Comparison of ENCODE assay signal across 13 cellular contexts in the genomic region with DNA sequence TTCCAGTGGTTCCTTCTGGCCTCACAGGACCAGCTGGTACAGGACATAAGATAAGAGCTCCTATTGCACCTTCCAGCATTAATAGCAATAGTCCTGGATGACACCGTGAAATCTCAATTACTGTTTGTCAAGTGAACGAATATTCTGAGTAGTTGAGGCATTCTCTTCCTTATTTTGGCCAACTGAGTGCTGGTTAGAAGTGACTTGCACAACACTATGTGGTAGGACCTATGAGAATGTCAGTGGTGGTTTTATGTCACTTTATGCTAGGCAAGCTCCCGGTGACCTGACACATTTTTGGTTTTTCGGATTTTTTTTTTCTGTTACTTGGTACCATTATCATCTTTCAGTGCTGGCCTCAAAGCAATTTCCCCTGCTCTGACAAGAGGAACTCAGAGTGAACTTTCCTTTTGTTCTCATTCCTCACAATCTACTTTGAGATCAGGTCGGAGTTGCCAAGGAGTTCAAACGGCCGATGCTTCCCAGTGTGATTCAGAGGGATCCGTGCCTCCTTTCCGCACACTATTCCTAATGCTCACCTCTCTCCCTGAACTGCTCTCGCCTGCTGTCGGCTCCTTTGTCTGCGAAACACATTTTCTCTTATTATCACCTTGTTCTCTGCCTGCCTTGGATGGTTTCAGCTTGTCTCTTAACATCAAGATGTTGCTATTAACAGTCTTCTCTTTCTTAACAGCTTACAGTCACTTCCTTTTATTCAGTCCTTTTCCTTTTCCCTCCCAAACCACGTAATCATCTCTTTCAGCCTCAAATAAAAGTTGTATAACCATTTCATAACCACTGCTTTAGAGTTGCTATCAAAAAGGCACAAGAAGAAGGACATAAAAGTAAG. TPM values are rescaled to one million over a fixed set of nuclear protein-coding genes. Genes with fewer than 3 reads are reported as not detected.
DNase-seq lines count a peak whose midpoint lies in the region; ATAC-seq and TF ChIP-seq lines count a peak whose summit lies in the region.
"Had no signal": no experiment of that assay in that cellular context is flagged by ENCODE, and none has a peak within 500 bp of the region (broad histone marks: within the 10 kb centered on the region; RNA-seq: fewer than 3 reads in every experiment).

No MANE protein-coding gene starts in this region.

- peaks cover 26% of the 10 kb centered on the region for H3K4me1 Mint-ChIP-seq in mesothelial cell of epicardium

- TF ChIP-seq CTCF in AG04449 (IDR thresholded peaks at IDR 0.05; ENCODE audit: insufficient read depth, low read length, missing control alignments): no peak
- no peak for TF ChIP-seq CTCF in choroid plexus epithelial cell (conservative IDR thresholded peaks at IDR 0.05; ENCODE audit: low read depth, low read length)
- no peak for TF ChIP-seq CTCF in mesothelial cell of epicardium (IDR thresholded peaks at IDR 0.05; ENCODE audit: unreplicated experiment)
- no peak for TF ChIP-seq CTCF in GM10248 (IDR thresholded peaks at IDR 0.05; ENCODE audit: control extremely low read depth, extremely low read depth, low read depth, missing control alignments)

- DNase-seq in AG04449 (ENCODE audit: low read depth, low spot score): no peak
- peak; percentile 79 for DNase-seq in MV-4-11 (lab: John Stamatoyannopoulos, UW)
- no peak for DNase-seq in choroid plexus epithelial cell (ENCODE audit: low read depth)
- DNase-seq in mesothelial cell of epicardium (ENCODE audit: low spot score in 2 of 2, unreplicated experiment in 2 of 2): no peak
- DNase-seq in GM10248 (ENCODE audit: extremely low spot score): no peak
- no peak for DNase-seq in NCI-H1930 (lab: John Stamatoyannopoulos, UW)
- no peak for DNase-seq in nucleus accumbens (lab: John Stamatoyannopoulos, UW)
- DNase-seq: effector CD4-positive, alpha-beta T cell; Karpas-422; PC-3; T1000; transverse colon had no signal

- H3K27me3 Mint-ChIP-seq in mesothelial cell of epicardium (ENCODE audit: low read depth): no peaks in the 10 kb centered on the region

- POLR2A ChIA-PET in AG04449 (lab: Yijun Ruan, JAX) (interaction anchor here (1.0 kb wide), 1 partner anchor 8 kb away, joined by 3 read pairs; no protein-coding TSS in a partner anchor), GM10248 (lab: Yijun Ruan, JAX) (no interaction called here)

- peak overlapping the region; percentile 0 for H3K4me3 Mint-ChIP-seq in mesothelial cell of epicardium

- CTCF ChIA-PET in AG04449 (lab: Yijun Ruan, JAX) (interaction anchor here (1.0 kb wide), 1 partner anchor 11 kb away, joined by 3 read pairs; no protein-coding TSS in a partner anchor), GM10248 (lab: Yijun Ruan, JAX) (interaction anchor here (1.1 to 1.2 kb wide), 3 partner anchors 10 to 31 kb away, joined by 3 read pairs; no protein-coding TSS in a partner anchor)

- H3K27ac Mint-ChIP-seq in mesothelial cell of epicardium: peak overlapping the region; percentile 81

- H3K4me3 ChIP-seq in AG04449 (ENCODE audit: low read depth, low read length) (peak overlapping the region; percentile 3; the same call in 1 of the 2 replicates), choroid plexus epithelial cell (ENCODE audit: low read depth, low read length) (peak overlapping the region; percentile 6)
- H3K4me3 ChIP-seq: transverse colon had no signal

- peaks cover 6% of the 10 kb centered on the region for H3K9me3 Mint-ChIP-seq in mesothelial cell of epicardium

- peaks cover 9% of the 10 kb centered on the region for H3K36me3 Mint-ChIP-seq in mesothelial cell of epicardium

- ATAC-seq in GM18517 (IDR thresholded peaks at IDR 0.05; ENCODE audit: unreplicated experiment): no peak
- ATAC-seq: PC-3 had no signal

RNA-seq across cellular contexts. Expression of gene QTRT2, which starts 35.8 kb away (rescaled TPM):
- total RNA-seq in mesothelial cell of epicardium: 29.1 to 35.2 TPM (median 32.3 TPM) in 3 replicates

RNA-seq across cellular contexts. Expression of gene CCDC191, which starts 36.0 kb away (rescaled TPM):
- 8.8 to 10.8 TPM (median 10.3 TPM) in 3 replicates for total RNA-seq in mesothelial cell of epicardium
